ENCODE assay signal across 14 cellular contexts in the genomic region with DNA sequence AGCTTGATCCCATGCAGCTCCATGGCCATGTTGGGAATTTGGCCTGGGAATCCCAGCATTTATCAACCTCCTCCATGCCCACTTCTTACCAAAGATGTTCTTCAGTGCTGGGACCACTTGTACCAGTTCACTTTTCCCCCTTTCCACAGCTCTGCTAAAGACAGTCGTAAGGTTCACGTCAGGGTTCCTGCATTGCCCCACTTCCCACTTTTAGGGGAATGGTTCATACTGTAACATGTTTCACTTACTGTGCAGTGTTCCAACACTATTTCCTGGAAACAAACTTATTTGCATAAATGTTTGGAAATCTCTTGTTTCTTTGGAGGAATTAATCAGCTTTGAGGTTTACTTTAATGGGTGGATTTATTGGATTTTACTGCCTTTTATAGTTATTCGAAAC. TPM values are rescaled to one million over a fixed set of nuclear protein-coding genes. Genes with fewer than 3 reads are reported as not detected.
A peak's percentile ranks its signal among the peaks of the same experiment; 100 is the strongest.
DNase-seq lines count a peak whose midpoint lies in the region; ATAC-seq and TF ChIP-seq lines count a peak whose summit lies in the region.
"Had no signal": no experiment of that assay in that cellular context is flagged by ENCODE, and none has a peak within 500 bp of the region (broad histone marks: within the 10 kb centered on the region; RNA-seq: fewer than 3 reads in every experiment).

No MANE protein-coding gene starts in this region.

- CTCF ChIA-PET in MCF 10A (lab: Yijun Ruan, JAX), result interaction anchor here (0.6 to 1.3 kb wide), 7 partner anchors 7 to 359 kb away, joined by 3 to 9 read pairs (median 3); no protein-coding TSS in a partner anchor

- no TSS peak for BruUV-seq in MCF 10A (replicated peaks; lab: Mats Ljungman, UMichigan)

- H3K27me3 Mint-ChIP-seq in MCF 10A (ENCODE audit: insufficient read depth, unreplicated experiment) (no peaks in the 10 kb centered on the region), chondrocyte (ENCODE audit: low read depth) (no peaks in the 10 kb centered on the region)
- H3K27me3 Mint-ChIP-seq: CD4-positive, CD25-positive, alpha-beta regulatory T cell had no signal

- no peak overlapping the region for H3K4me3 Mint-ChIP-seq in MCF 10A (ENCODE audit: unreplicated experiment)
- no peak overlapping the region for H3K4me3 Mint-ChIP-seq in chondrocyte (ENCODE audit: unreplicated experiment)
- no peak overlapping the region for H3K4me3 Mint-ChIP-seq in stimulated activated effector memory CD8-positive, alpha-beta T cell treated with anti-CD3 and anti-CD28 coated beads, Interleukin-12 subunit alpha, Interleukin-12 subunit beta, amount 100 ng/mL, for 72 hours
- H3K4me3 Mint-ChIP-seq: CD4-positive, CD25-positive, alpha-beta regulatory T cell had no signal

- H3K27me3 ChIP-seq in breast epithelium, result no peaks in the 10 kb centered on the region
- no peaks in the 10 kb centered on the region for H3K27me3 ChIP-seq in mesenchymal stem cell (ENCODE audit: control insufficient read depth in 1 of 2, insufficient read depth in 1 of 2, low read length in 2 of 2)

- H3K9ac ChIP-seq in mesenchymal stem cell (ENCODE audit: low read length), result no peak overlapping the region

- H3K9me3 ChIP-seq in breast epithelium (no peaks in the 10 kb centered on the region), mesenchymal stem cell (ENCODE audit: control insufficient read depth, low read length) (no peaks in the 10 kb centered on the region)

- no peak overlapping the region for H3K4me2 ChIP-seq in mesenchymal stem cell (ENCODE audit: low read length, poor library complexity, severe bottlenecking)

- no peak for TF ChIP-seq POLR2A in breast epithelium (IDR thresholded peaks at IDR 0.05)

- no peak for ATAC-seq in stimulated activated effector memory CD8-positive, alpha-beta T cell treated with anti-CD3 and anti-CD28 coated beads, Interleukin-12 subunit alpha, Interleukin-12 subunit beta, amount 100 ng/mL, for 72 hours

- H3K27ac ChIP-seq in breast epithelium, result no peak overlapping the region
- H3K27ac ChIP-seq in mesenchymal stem cell (ENCODE audit: low read length, poor library complexity, severe bottlenecking), result no peak overlapping the region
- H3K27ac ChIP-seq: 22Rv1, HL-60 had no signal

- no peaks in the 10 kb centered on the region for H3K4me1 ChIP-seq in breast epithelium
- H3K4me1 ChIP-seq in mesenchymal stem cell (ENCODE audit: control insufficient read depth, insufficient read depth, low read depth, low read length), result peaks cover 2% of the 10 kb centered on the region

- DNase-seq in MCF 10A (ENCODE audit: unreplicated experiment) (no peak), breast epithelium (ENCODE audit: low spot score in 2 of 2) (no peak), chondrocyte (ENCODE audit: low spot score) (no peak), mesenchymal stem cell (no peak), RKO (ENCODE audit: low spot score) (no peak), foreskin fibroblast (no peak), retina (no peak)
- DNase-seq in stimulated activated effector memory CD8-positive, alpha-beta T cell treated with anti-CD3 and anti-CD28 coated beads, Interleukin-12 subunit alpha, Interleukin-12 subunit beta, amount 100 ng/mL, for 72 hours (ENCODE audit: low spot score in 2 of 2), result no peak
- DNase-seq: CD4-positive, CD25-positive, alpha-beta regulatory T cell; DMS53; GF-D8; HCEC 1CT had no signal

- H2AFZ ChIP-seq in mesenchymal stem cell (ENCODE audit: low read depth, low read length), result no peak overlapping the region

- TF ChIP-seq CTCF in MCF 10A (IDR thresholded peaks at IDR 0.05; ENCODE audit: unreplicated experiment), result no peak
- TF ChIP-seq CTCF in breast epithelium (IDR thresholded peaks at IDR 0.05), result no peak
- no peak for TF ChIP-seq CTCF in chondrocyte (IDR thresholded peaks at IDR 0.05)
- TF ChIP-seq CTCF in foreskin fibroblast (IDR thresholded peaks at IDR 0.05; ENCODE audit: low read depth, low read length), result no peak

- no peak overlapping the region for H3K23ac ChIP-seq in mesenchymal stem cell (ENCODE audit: low read length in 2 of 2)

- H3K27ac Mint-ChIP-seq in MCF 10A (ENCODE audit: low read depth, unreplicated experiment), result peak overlapping the region; percentile 43
- H3K27ac Mint-ChIP-seq in chondrocyte (ENCODE audit: unreplicated experiment), result peak overlapping the region; percentile 27
- peak overlapping the region; percentile 36 for H3K27ac Mint-ChIP-seq in stimulated activated effector memory CD8-positive, alpha-beta T cell treated with anti-CD3 and anti-CD28 coated beads, Interleukin-12 subunit alpha, Interleukin-12 subunit beta, amount 100 ng/mL, for 72 hours
- H3K27ac Mint-ChIP-seq: CD4-positive, CD25-positive, alpha-beta regulatory T cell had no signal

- H3K4ac ChIP-seq in mesenchymal stem cell (ENCODE audit: low read depth in 1 of 2, low read length in 2 of 2), result no peak overlapping the region

- peak overlapping the region; percentile 6 for H2AK5ac ChIP-seq in mesenchymal stem cell (ENCODE audit: low read length, severe bottlenecking)

- H3K36me3 Mint-ChIP-seq in MCF 10A (ENCODE audit: insufficient read depth, unreplicated experiment) (peaks cover 9% of the 10 kb centered on the region), chondrocyte (ENCODE audit: low read depth) (peaks cover 19% of the 10 kb centered on the region)
- no peaks in the 10 kb centered on the region for H3K36me3 Mint-ChIP-seq in stimulated activated effector memory CD8-positive, alpha-beta T cell treated with anti-CD3 and anti-CD28 coated beads, Interleukin-12 subunit alpha, Interleukin-12 subunit beta, amount 100 ng/mL, for 72 hours

- H3K36me3 ChIP-seq in breast epithelium (no peaks in the 10 kb centered on the region), mesenchymal stem cell (ENCODE audit: control insufficient read depth in 1 of 2, insufficient read depth in 2 of 2, low read depth in 1 of 2, low read length in 2 of 2) (peaks cover 6 to 61% of the 10 kb centered on the region in 2 experiments)

- H3K9me3 Mint-ChIP-seq in MCF 10A (ENCODE audit: unreplicated experiment), result no peaks in the 10 kb centered on the region
- H3K9me3 Mint-ChIP-seq in chondrocyte (ENCODE audit: low read depth), result peaks cover 2% of the 10 kb centered on the region
- H3K9me3 Mint-ChIP-seq in stimulated activated effector memory CD8-positive, alpha-beta T cell treated with anti-CD3 and anti-CD28 coated beads, Interleukin-12 subunit alpha, Interleukin-12 subunit beta, amount 100 ng/mL, for 72 hours, result no peaks in the 10 kb centered on the region
- H3K9me3 Mint-ChIP-seq: CD4-positive, CD25-positive, alpha-beta regulatory T cell had no signal

- no peak overlapping the region for H4K91ac ChIP-seq in mesenchymal stem cell (ENCODE audit: low read length)

- H3K79me1 ChIP-seq in mesenchymal stem cell (replicated peaks; ENCODE audit: low read length, poor library complexity, severe bottlenecking), result peaks cover 12% of the 10 kb centered on the region

- H2BK5ac ChIP-seq in mesenchymal stem cell (ENCODE audit: low read depth, low read length, poor library complexity, severe bottlenecking), result no peak overlapping the region

- H2BK120ac ChIP-seq in mesenchymal stem cell (ENCODE audit: low read depth, low read length), result no peak overlapping the region

- H2BK15ac ChIP-seq in mesenchymal stem cell (ENCODE audit: low read depth, poor library complexity, severe bottlenecking), result no peak overlapping the region

- POLR2A ChIA-PET in MCF 10A (lab: Yijun Ruan, JAX), result interaction anchor here (1.2 kb wide), 1 partner anchor 9 kb away, joined by 3 read pairs; no protein-coding TSS in a partner anchor

- H4K8ac ChIP-seq in mesenchymal stem cell (ENCODE audit: low read length), result no peak overlapping the region

- no peak overlapping the region for H3K4me3 ChIP-seq in breast epithelium
- H3K4me3 ChIP-seq in mesenchymal stem cell (ENCODE audit: insufficient read depth in 1 of 2, low read depth in 1 of 2, low read length in 2 of 2), result no peak overlapping the region
- H3K4me3 ChIP-seq in foreskin fibroblast (ENCODE audit: low read depth in 1 of 2, low read length in 2 of 2), result no peak overlapping the region

- no peaks in the 10 kb centered on the region for H3K4me1 Mint-ChIP-seq in MCF 10A (ENCODE audit: insufficient read depth, unreplicated experiment)
- peaks cover 32% of the 10 kb centered on the region for H3K4me1 Mint-ChIP-seq in chondrocyte (ENCODE audit: low read depth)
- peaks cover 7% of the 10 kb centered on the region for H3K4me1 Mint-ChIP-seq in stimulated activated effector memory CD8-positive, alpha-beta T cell treated with anti-CD3 and anti-CD28 coated beads, Interleukin-12 subunit alpha, Interleukin-12 subunit beta, amount 100 ng/mL, for 72 hours

- intact Hi-C loops in MCF 10A (cut with micrococcal nuclease) (no loop called here), breast epithelium (cut with DNase I; ENCODE audit: low total_unique reads) (no loop called here)

- no peak overlapping the region for H3K18ac ChIP-seq in mesenchymal stem cell (ENCODE audit: low read depth in 1 of 2, low read length in 2 of 2)

- WGBS in mesenchymal stem cell, result 98% methylated on average over 3 of the region's 3 CpGs

- no peak overlapping the region for H3K14ac ChIP-seq in mesenchymal stem cell (ENCODE audit: low read length in 2 of 2)

- H2BK12ac ChIP-seq in mesenchymal stem cell (ENCODE audit: low read length in 2 of 2), result no peak overlapping the region

RNA-seq across cellular contexts. Expression of a gene that starts 16.9 kb away (rescaled TPM):
- total RNA-seq in MCF 10A (2022) (5.2 and 8.2 TPM in 2 replicates), breast epithelium (10 to 100 TPM; 21.3 to 26.1 (median 25.6) TPM), chondrocyte (12.0 to 20.1 TPM (median 17.4 TPM) in 3 replicates)
- polyA plus RNA-seq in mesenchymal stem cell (2013, experiment 1 of 2), result 18.6 TPM
- polyA plus RNA-seq in mesenchymal stem cell (2013, experiment 2 of 2), result 17.5 TPM
